25 cellular contexts compared by ENCODE assay signal in the genomic region with DNA sequence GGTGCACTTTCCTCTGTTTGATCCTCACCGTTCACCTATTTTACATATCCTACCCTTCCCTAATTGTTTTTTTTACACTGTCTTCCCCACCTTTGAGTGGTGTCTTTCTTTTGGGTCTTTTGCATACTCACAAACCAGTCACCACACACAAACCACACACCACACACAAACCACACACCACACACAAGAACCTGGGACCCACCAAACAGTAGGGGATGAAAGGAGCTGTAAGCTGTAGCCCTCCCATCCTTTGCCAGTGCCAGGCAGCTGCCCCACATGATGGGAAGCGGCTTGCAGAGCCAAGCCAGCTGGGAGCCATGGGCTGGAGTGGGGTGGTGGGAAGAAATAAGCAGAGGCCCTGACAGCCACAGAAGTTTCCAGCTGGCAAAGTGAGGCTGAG.
"Had no signal": no experiment of that assay in that cellular context is flagged by ENCODE, and none has a peak within 500 bp of the region (broad histone marks: within the 10 kb centered on the region; RNA-seq: fewer than 3 reads in every experiment).

No MANE protein-coding gene starts in this region.

- H3K4me1 Mint-ChIP-seq: immature natural killer cell; naive thymus-derived CD4-positive, alpha-beta T cell; stimulated activated memory B cell treated with anti-CD40 and anti-IgM and Interleukin-4, amounts not matched to agents 10 μg/mL and 1 μg/mL and 100 μg/mL, for 72 hours had no signal

- H3K27me3 ChIP-seq: neutrophil, stomach, transverse colon had no signal

- H3K27ac Mint-ChIP-seq: dendritic cell treated with granulocyte-macrophage colony-stimulating factor and Interleukin-4, amounts not matched to agents 40 ng/mL and 50 ng/mL, for 4 days; effector memory CD8-positive, alpha-beta T cell; naive thymus-derived CD4-positive, alpha-beta T cell; nephron progenitor cell; stimulated activated memory B cell treated with anti-CD40 and anti-IgM and Interleukin-4, amounts not matched to agents 10 μg/mL and 1 μg/mL and 100 μg/mL, for 72 hours had no signal

- DNase-seq: effector memory CD8-positive, alpha-beta T cell; esophagus squamous epithelium; foreskin fibroblast; glutamatergic neuron; immature natural killer cell; left ventricle myocardium inferior; lower lobe of right lung; mesenchymal stem cell; naive thymus-derived CD4-positive, alpha-beta T cell; nephron progenitor cell; psoas muscle; retina; spleen; stimulated activated CD4-positive, alpha-beta T cell treated with anti-CD3 and anti-CD28 coated beads, Interleukin-15, amount 100 ng/mL, for 24 hours; stimulated activated CD4-positive, alpha-beta T cell treated with anti-CD3 and anti-CD28 coated beads, Interleukin-1b, Interleukin-23, amount 100 ng/mL, for 48 hours; stimulated activated CD4-positive, alpha-beta T cell treated with anti-CD3 and anti-CD28 coated beads, Interleukin-4, amount 100 ng/mL, for 24 hours; stomach; substantia nigra; transverse colon had no signal

- H3K4me1 ChIP-seq: esophagus squamous epithelium, gastroesophageal sphincter, left ventricle myocardium inferior, lower lobe of right lung, psoas muscle, spleen, stomach, transverse colon had no signal

- H3K36me3 ChIP-seq: esophagus squamous epithelium, gastroesophageal sphincter, left ventricle myocardium inferior, lower lobe of right lung, neutrophil, spleen, stomach, thoracic aorta, transverse colon had no signal

- H3K9me3 Mint-ChIP-seq: effector memory CD8-positive, alpha-beta T cell had no signal

- H3K4me3 ChIP-seq: esophagus squamous epithelium, gastroesophageal sphincter, left ventricle myocardium inferior, lower lobe of right lung, psoas muscle, spleen, stomach, thoracic aorta, transverse colon had no signal

- H3K36me3 Mint-ChIP-seq: naive thymus-derived CD4-positive, alpha-beta T cell had no signal

- H3K27me3 Mint-ChIP-seq: stimulated activated memory B cell treated with anti-CD40 and anti-IgM and Interleukin-4, amounts not matched to agents 10 μg/mL and 1 μg/mL and 100 μg/mL, for 72 hours had no signal

- ATAC-seq: effector memory CD8-positive, alpha-beta T cell; gastroesophageal sphincter; lower lobe of right lung; naive thymus-derived CD4-positive, alpha-beta T cell; psoas muscle; sciatic nerve; stimulated activated memory B cell treated with anti-CD40 and anti-IgM and Interleukin-4, amounts not matched to agents 10 μg/mL and 1 μg/mL and 100 μg/mL, for 72 hours had no signal

- H3K27ac ChIP-seq: esophagus squamous epithelium, gastroesophageal sphincter, left ventricle myocardium inferior, lower lobe of right lung, neutrophil, psoas muscle, spleen, stomach, thoracic aorta, transverse colon had no signal

- H3K9me3 ChIP-seq: neutrophil had no signal

- H3K4me3 Mint-ChIP-seq: dendritic cell treated with granulocyte-macrophage colony-stimulating factor and Interleukin-4, amounts not matched to agents 40 ng/mL and 50 ng/mL, for 4 days; effector memory CD8-positive, alpha-beta T cell; immature natural killer cell; naive thymus-derived CD4-positive, alpha-beta T cell; nephron progenitor cell; stimulated activated memory B cell treated with anti-CD40 and anti-IgM and Interleukin-4, amounts not matched to agents 10 μg/mL and 1 μg/mL and 100 μg/mL, for 72 hours had no signal
